9 cellular contexts compared by ENCODE assay signal in genomic region chr2:44392338-44392943, GRCh38. TPM values are rescaled to one million over a fixed set of nuclear protein-coding genes. Genes with fewer than 3 reads are reported as not detected.
A peak's percentile ranks its signal among the peaks of the same experiment; 100 is the strongest.
DNase-seq lines count a peak whose midpoint lies in the region; TF ChIP-seq lines count a peak whose summit lies in the region.
"Had no signal": no experiment of that assay in that cellular context is flagged by ENCODE, and none has a peak within 500 bp of the region (broad histone marks: within the 10 kb centered on the region; RNA-seq: fewer than 3 reads in every experiment).

No MANE protein-coding gene starts in this region.

- H3K9ac ChIP-seq in MM.1S (ENCODE audit: low read length) = no peak overlapping the region

- H3K9me3 ChIP-seq in MM.1S (replicated peaks; ENCODE audit: insufficient read depth, low read length) = no peaks in the 10 kb centered on the region

- no peak overlapping the region for H3K4me3 Mint-ChIP-seq in activated T-helper 1 cell treated with anti-CD3 and anti-CD28 coated beads, Interleukin-12 subunit alpha, Interleukin-12 subunit beta, Interleukin-2, Interleukin-4 antibody, amounts not matched to agents 30 ng/mL and 10 ng/mL and 1 ng/mL, durations not matched to agents 14 hours and 24 hours and 36 hours
- H3K4me3 Mint-ChIP-seq in activated T-helper 2 cell treated with anti-CD3 and anti-CD28 coated beads, Interferon-gamma antibody, Interleukin-2, Interleukin-4, amounts not matched to agents 10 μg/mL and 5 μg/mL and 100 μg/mL, durations not matched to agents 14 hours and 24 hours and 36 hours (ENCODE audit: low read depth) = no peak overlapping the region
- H3K4me3 Mint-ChIP-seq: activated naive CD4-positive, alpha-beta T cell treated with anti-CD3 and anti-CD28 coated beads, Interleukin-2, amount 50 U/mL, for 24 hours had no signal

- H2AFZ ChIP-seq in MM.1S (ENCODE audit: low read length) = no peak overlapping the region

- no peaks in the 10 kb centered on the region for H3F3A ChIP-seq in MM.1S (ENCODE audit: insufficient read depth, low read length)

- no peaks in the 10 kb centered on the region for H4K20me1 ChIP-seq in MM.1S (ENCODE audit: insufficient read depth, low read length)

- peaks cover 2% of the 10 kb centered on the region for H3K36me3 Mint-ChIP-seq in activated T-helper 1 cell treated with anti-CD3 and anti-CD28 coated beads, Interleukin-12 subunit alpha, Interleukin-12 subunit beta, Interleukin-2, Interleukin-4 antibody, amounts not matched to agents 30 ng/mL and 10 ng/mL and 1 ng/mL, durations not matched to agents 14 hours and 24 hours and 36 hours (ENCODE audit: low read depth)
- H3K36me3 Mint-ChIP-seq in activated T-helper 2 cell treated with anti-CD3 and anti-CD28 coated beads, Interferon-gamma antibody, Interleukin-2, Interleukin-4, amounts not matched to agents 10 μg/mL and 5 μg/mL and 100 μg/mL, durations not matched to agents 14 hours and 24 hours and 36 hours (ENCODE audit: low read depth) = peaks cover 4% of the 10 kb centered on the region

- H3K27me3 ChIP-seq in MM.1S (replicated peaks; ENCODE audit: insufficient read depth, low read length) = no peaks in the 10 kb centered on the region

- H3K4me3 ChIP-seq in MM.1S (ENCODE audit: low read length) = no peak overlapping the region

- H3K36me3 ChIP-seq in MM.1S (replicated peaks; ENCODE audit: insufficient read depth, low read length) = no peaks in the 10 kb centered on the region

- H3K27ac ChIP-seq in MM.1S (ENCODE audit: low read length) = no peak overlapping the region

- H3K9me2 ChIP-seq in MM.1S (replicated peaks; ENCODE audit: insufficient read depth, low read length) = no peaks in the 10 kb centered on the region

- intact Hi-C loops in activated T-helper 1 cell treated with anti-CD3 and anti-CD28 coated beads, Interleukin-12 subunit alpha, Interleukin-12 subunit beta, Interleukin-2, Interleukin-4 antibody, amounts not matched to agents 30 ng/mL and 10 ng/mL and 1 ng/mL, durations not matched to agents 14 hours and 24 hours and 36 hours (cut with micrococcal nuclease) = loop anchor here (1.0 kb wide), 1 partner anchor 305 kb away; no protein-coding TSS in a partner anchor
- intact Hi-C loops in activated T-helper 2 cell treated with anti-CD3 and anti-CD28 coated beads, Interferon-gamma antibody, Interleukin-2, Interleukin-4, amounts not matched to agents 10 μg/mL and 5 μg/mL and 100 μg/mL, durations not matched to agents 14 hours and 24 hours and 36 hours (cut with micrococcal nuclease) = loop anchor here (5.0 kb wide), 1 partner anchor 560 kb away; no protein-coding TSS in a partner anchor

- no peaks in the 10 kb centered on the region for H3K4me1 ChIP-seq in MM.1S (ENCODE audit: low read length)

- H3K79me2 ChIP-seq in MM.1S (ENCODE audit: low read length) = no peaks in the 10 kb centered on the region

- DNase-seq in ELR (ENCODE audit: low read depth) = peak; percentile 67
- peak; percentile 55 for DNase-seq in MM.1S
- peak in 3 of 5 donors; percentile 8 to 48 (median 10) for DNase-seq in T-helper 1 cell
- peak; percentile 49 for DNase-seq in cerebellar cortex (ENCODE audit: low spot score)
- peak; percentile 42 for DNase-seq in medulla oblongata (ENCODE audit: extremely low spot score)
- DNase-seq in superior temporal gyrus (ENCODE audit: extremely low spot score) = peak; percentile 78
- DNase-seq in activated T-helper 1 cell treated with anti-CD3 and anti-CD28 coated beads, Interleukin-12 subunit alpha, Interleukin-12 subunit beta, Interleukin-2, Interleukin-4 antibody, amounts not matched to agents 30 ng/mL and 10 ng/mL and 1 ng/mL, durations not matched to agents 14 hours and 24 hours and 36 hours (ENCODE audit: low spot score) = no peak
- no peak for DNase-seq in activated T-helper 2 cell treated with anti-CD3 and anti-CD28 coated beads, Interferon-gamma antibody, Interleukin-2, Interleukin-4, amounts not matched to agents 10 μg/mL and 5 μg/mL and 100 μg/mL, durations not matched to agents 14 hours and 24 hours and 36 hours (ENCODE audit: low spot score)

- no peaks in the 10 kb centered on the region for H3K27me3 Mint-ChIP-seq in activated T-helper 1 cell treated with anti-CD3 and anti-CD28 coated beads, Interleukin-12 subunit alpha, Interleukin-12 subunit beta, Interleukin-2, Interleukin-4 antibody, amounts not matched to agents 30 ng/mL and 10 ng/mL and 1 ng/mL, durations not matched to agents 14 hours and 24 hours and 36 hours (ENCODE audit: insufficient read depth)
- H3K27me3 Mint-ChIP-seq in activated T-helper 2 cell treated with anti-CD3 and anti-CD28 coated beads, Interferon-gamma antibody, Interleukin-2, Interleukin-4, amounts not matched to agents 10 μg/mL and 5 μg/mL and 100 μg/mL, durations not matched to agents 14 hours and 24 hours and 36 hours (ENCODE audit: low read depth) = no peaks in the 10 kb centered on the region
- H3K27me3 Mint-ChIP-seq: activated naive CD4-positive, alpha-beta T cell treated with anti-CD3 and anti-CD28 coated beads, Interleukin-2, amount 50 U/mL, for 24 hours had no signal

- peak; percentile 53 for TF ChIP-seq CTCF in MM.1S (IDR thresholded peaks at IDR 0.05; ENCODE audit: low read length)

- no peaks in the 10 kb centered on the region for H3K9me3 Mint-ChIP-seq in activated T-helper 1 cell treated with anti-CD3 and anti-CD28 coated beads, Interleukin-12 subunit alpha, Interleukin-12 subunit beta, Interleukin-2, Interleukin-4 antibody, amounts not matched to agents 30 ng/mL and 10 ng/mL and 1 ng/mL, durations not matched to agents 14 hours and 24 hours and 36 hours
- no peaks in the 10 kb centered on the region for H3K9me3 Mint-ChIP-seq in activated T-helper 2 cell treated with anti-CD3 and anti-CD28 coated beads, Interferon-gamma antibody, Interleukin-2, Interleukin-4, amounts not matched to agents 10 μg/mL and 5 μg/mL and 100 μg/mL, durations not matched to agents 14 hours and 24 hours and 36 hours
- H3K9me3 Mint-ChIP-seq: activated naive CD4-positive, alpha-beta T cell treated with anti-CD3 and anti-CD28 coated beads, Interleukin-2, amount 50 U/mL, for 24 hours had no signal

- no peaks in the 10 kb centered on the region for H3K4me1 Mint-ChIP-seq in activated T-helper 1 cell treated with anti-CD3 and anti-CD28 coated beads, Interleukin-12 subunit alpha, Interleukin-12 subunit beta, Interleukin-2, Interleukin-4 antibody, amounts not matched to agents 30 ng/mL and 10 ng/mL and 1 ng/mL, durations not matched to agents 14 hours and 24 hours and 36 hours (ENCODE audit: low read depth)
- no peaks in the 10 kb centered on the region for H3K4me1 Mint-ChIP-seq in activated T-helper 2 cell treated with anti-CD3 and anti-CD28 coated beads, Interferon-gamma antibody, Interleukin-2, Interleukin-4, amounts not matched to agents 10 μg/mL and 5 μg/mL and 100 μg/mL, durations not matched to agents 14 hours and 24 hours and 36 hours (ENCODE audit: low read depth)

- H3K27ac Mint-ChIP-seq in activated T-helper 1 cell treated with anti-CD3 and anti-CD28 coated beads, Interleukin-12 subunit alpha, Interleukin-12 subunit beta, Interleukin-2, Interleukin-4 antibody, amounts not matched to agents 30 ng/mL and 10 ng/mL and 1 ng/mL, durations not matched to agents 14 hours and 24 hours and 36 hours = no peak overlapping the region
- H3K27ac Mint-ChIP-seq in activated T-helper 2 cell treated with anti-CD3 and anti-CD28 coated beads, Interferon-gamma antibody, Interleukin-2, Interleukin-4, amounts not matched to agents 10 μg/mL and 5 μg/mL and 100 μg/mL, durations not matched to agents 14 hours and 24 hours and 36 hours = no peak overlapping the region
- H3K27ac Mint-ChIP-seq: activated naive CD4-positive, alpha-beta T cell treated with anti-CD3 and anti-CD28 coated beads, Interleukin-2, amount 50 U/mL, for 24 hours had no signal

- no peak overlapping the region for H3K4me2 ChIP-seq in MM.1S (ENCODE audit: low read depth, low read length)

RNA-seq across cellular contexts. Expression of gene CAMKMT, which starts 30.7 kb away (rescaled TPM):
- 13.4 and 14.2 TPM in 2 replicates for total RNA-seq in activated T-helper 1 cell treated with anti-CD3 and anti-CD28 coated beads, Interleukin-12 subunit alpha, Interleukin-12 subunit beta, Interleukin-2, Interleukin-4 antibody, amounts not matched to agents 30 ng/mL and 10 ng/mL and 1 ng/mL, durations not matched to agents 14 hours and 24 hours and 36 hours
- 11.2 TPM in 2 replicates for total RNA-seq in activated T-helper 2 cell treated with anti-CD3 and anti-CD28 coated beads, Interferon-gamma antibody, Interleukin-2, Interleukin-4, amounts not matched to agents 10 μg/mL and 5 μg/mL and 100 μg/mL, durations not matched to agents 14 hours and 24 hours and 36 hours

RNA-seq across cellular contexts. Expression of gene PREPL, which starts 31.1 kb away (rescaled TPM):
- 29.4 and 30.5 TPM in 2 replicates for total RNA-seq in activated T-helper 1 cell treated with anti-CD3 and anti-CD28 coated beads, Interleukin-12 subunit alpha, Interleukin-12 subunit beta, Interleukin-2, Interleukin-4 antibody, amounts not matched to agents 30 ng/mL and 10 ng/mL and 1 ng/mL, durations not matched to agents 14 hours and 24 hours and 36 hours
- 29.7 and 30.1 TPM in 2 replicates for total RNA-seq in activated T-helper 2 cell treated with anti-CD3 and anti-CD28 coated beads, Interferon-gamma antibody, Interleukin-2, Interleukin-4, amounts not matched to agents 10 μg/mL and 5 μg/mL and 100 μg/mL, durations not matched to agents 14 hours and 24 hours and 36 hours

Comparison
In these comparisons a context has a peak if more than half of its experiments do, and no peak if none do; other contexts are left out.
1. DNase-seq: peak in ELR (single experiment), MM.1S (single experiment), T-helper 1 cell (3 of 5), cerebellar cortex (single experiment), medulla oblongata (single experiment) and superior temporal gyrus (single experiment); none in activated T-helper 1 cell treated with anti-CD3 and anti-CD28 coated beads, Interleukin-12 subunit alpha, Interleukin-12 subunit beta, Interleukin-2, Interleukin-4 antibody, amounts not matched to agents 30 ng/mL and 10 ng/mL and 1 ng/mL, durations not matched to agents 14 hours and 24 hours and 36 hours (single experiment) and activated T-helper 2 cell treated with anti-CD3 and anti-CD28 coated beads, Interferon-gamma antibody, Interleukin-2, Interleukin-4, amounts not matched to agents 10 μg/mL and 5 μg/mL and 100 μg/mL, durations not matched to agents 14 hours and 24 hours and 36 hours (single experiment).